In the genomic region with DNA sequence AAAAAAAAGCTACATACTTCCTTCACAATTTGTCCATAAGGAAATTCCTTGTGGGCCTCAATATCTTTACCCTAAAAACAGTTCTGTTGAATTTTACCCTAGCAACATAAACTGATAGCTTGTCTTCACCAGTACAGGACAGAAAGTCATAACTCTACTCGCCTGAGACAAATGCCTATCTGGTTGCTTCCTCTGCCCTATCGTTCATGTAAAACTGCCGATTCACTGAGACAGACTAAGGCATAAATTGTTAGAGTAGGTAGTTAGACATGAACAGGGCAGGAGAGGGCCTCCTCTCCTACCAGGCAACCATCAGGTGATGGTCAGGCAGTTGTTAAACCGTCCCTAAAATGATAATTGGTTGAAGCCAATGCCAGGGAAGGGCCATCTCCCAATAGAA, we compare ENCODE assay signal across 17 cellular contexts. TPM values are rescaled to one million over a fixed set of nuclear protein-coding genes. Genes with fewer than 3 reads are reported as not detected.
DNase-seq lines count a peak whose midpoint lies in the region; ATAC-seq, FAIRE-seq and TF ChIP-seq lines count a peak whose summit lies in the region.
"Had no signal": no experiment of that assay in that cellular context is flagged by ENCODE, and none has a peak within 500 bp of the region (broad histone marks: within the 10 kb centered on the region; RNA-seq: fewer than 3 reads in every experiment).

No MANE protein-coding gene starts in this region.

- no peak overlapping the region for H2BK20ac ChIP-seq in H9 (ENCODE audit: low read depth, low read length, poor library complexity, severe bottlenecking)

- H4K8ac ChIP-seq in mesendoderm (ENCODE audit: low read depth, low read length) (no peak overlapping the region), H9 (replicated peaks; ENCODE audit: insufficient read length, low read depth, low read length) (no peak overlapping the region)

- peaks cover 53% of the 10 kb centered on the region for H3K4me1 Mint-ChIP-seq in chondrocyte (ENCODE audit: low read depth)
- peaks cover 22 to 36% of the 10 kb centered on the region in 2 donors for H3K4me1 Mint-ChIP-seq in stimulated activated naive B cell treated with anti-CD40 and anti-IgM and Interleukin-4, amounts not matched to agents 10 μg/mL and 1 μg/mL and 100 μg/mL, for 72 hours
- peaks cover 45 to 47% of the 10 kb centered on the region in 2 experiments for H3K4me1 Mint-ChIP-seq in H9

- H3K18ac ChIP-seq in mesendoderm (ENCODE audit: low read length), result peak overlapping the region; percentile 3
- H3K18ac ChIP-seq in H9 (ENCODE audit: insufficient read length, low read depth, low read length), result no peak overlapping the region

- H3K4me3 ChIP-seq in mesendoderm (ENCODE audit: low read length) (no peak overlapping the region), adrenal gland (no peak overlapping the region)
- H3K4me3 ChIP-seq: HAP-1, heart left ventricle had no signal

- H3K9ac ChIP-seq in mesendoderm (ENCODE audit: low read length) (no peak overlapping the region), H9 (ENCODE audit: extremely low read depth, insufficient read length, low read length) (no peak overlapping the region)

- H3K27me3 ChIP-seq in mesendoderm (ENCODE audit: insufficient read depth, low read length, poor library complexity) (no peaks in the 10 kb centered on the region), H9 (ENCODE audit: insufficient read depth, low read length) (no peaks in the 10 kb centered on the region), adrenal gland (no peaks in the 10 kb centered on the region)
- H3K27me3 ChIP-seq: heart left ventricle had no signal

- no peaks in the 10 kb centered on the region for H3K9me3 ChIP-seq in H9 (ENCODE audit: control insufficient read depth, low read depth, low read length)
- H3K9me3 ChIP-seq in adrenal gland (replicated peaks in 1 of 3), result no peaks in the 10 kb centered on the region
- H3K9me3 ChIP-seq: HAP-1 had no signal

- WGBS in mesendoderm (ENCODE audit: extremely low coverage, insufficient coverage, low lambda C conversion rate), result no CpG with 5 or more reads among the region's 4 CpGs
- no CpG with 5 or more reads among the region's 4 CpGs for WGBS in H9 (ENCODE audit: extremely low coverage, insufficient read length, low lambda C conversion rate)
- WGBS in adrenal gland, 4 donors, result 89 to 97% (median 95%) methylated on average over 4 of the region's 4 CpGs

- H3K4ac ChIP-seq in mesendoderm (ENCODE audit: low read depth, low read length) (peak overlapping the region; percentile 76), H9 (ENCODE audit: low read depth, low read length) (no peak overlapping the region)

- DNase-seq in A172 (ENCODE audit: low spot score) (peak; percentile 34), LHCN-M2 (ENCODE audit: low read depth) (peak; percentile 26), chondrocyte (ENCODE audit: low spot score) (no peak), mesendoderm (no peak), urothelium cell line (ENCODE audit: low spot score) (no peak), H9 (no peak), adrenal gland (no peak)
- DNase-seq in stimulated activated naive B cell treated with anti-CD40 and anti-IgM and Interleukin-4, amounts not matched to agents 10 μg/mL and 1 μg/mL and 100 μg/mL, for 72 hours, result no peak
- DNase-seq: SIG-M5 had no signal

- H3K14ac ChIP-seq in H9 (ENCODE audit: insufficient read depth, low read length), result no peak overlapping the region

- no peak overlapping the region for H2AFZ ChIP-seq in H9 (ENCODE audit: low read length)

- H3K4me2 ChIP-seq in mesendoderm (ENCODE audit: low read length) (no peak overlapping the region), H9 (ENCODE audit: insufficient read depth, insufficient read length, low read length) (no peak overlapping the region)

- H2BK5ac ChIP-seq in mesendoderm (ENCODE audit: low read length) (no peak overlapping the region), H9 (ENCODE audit: insufficient read length, low read length) (no peak overlapping the region)

- H3T11ph ChIP-seq in H9 (ENCODE audit: low read length), result no peak overlapping the region

- no peak overlapping the region for H4K5ac ChIP-seq in mesendoderm (ENCODE audit: low read length)
- no peak overlapping the region for H4K5ac ChIP-seq in H9 (ENCODE audit: insufficient read length, low read depth, low read length)

- H3K23ac ChIP-seq in mesendoderm (ENCODE audit: low read length), result no peak overlapping the region
- H3K23ac ChIP-seq in H9 (ENCODE audit: insufficient read length, low read depth, low read length), result no peak overlapping the region

- no peak for ATAC-seq in stimulated activated naive B cell treated with anti-CD40 and anti-IgM and Interleukin-4, amounts not matched to agents 10 μg/mL and 1 μg/mL and 100 μg/mL, for 72 hours (replicated peaks)

- H2BK120ac ChIP-seq in mesendoderm (ENCODE audit: low read depth, low read length), result no peak overlapping the region
- H2BK120ac ChIP-seq in H9 (ENCODE audit: low read depth, low read length, poor library complexity, severe bottlenecking), result no peak overlapping the region

- TF ChIP-seq CTCF in chondrocyte (IDR thresholded peaks at IDR 0.05) (no peak), H9 (conservative IDR thresholded peaks at IDR 0.05) (no peak), adrenal gland (IDR thresholded peaks at IDR 0.05) (no peak)

- H2BK12ac ChIP-seq in H9 (ENCODE audit: insufficient read length, low read depth, low read length), result no peak overlapping the region

- H3K27ac ChIP-seq in mesendoderm (ENCODE audit: low read depth, low read length) (no peak overlapping the region), H9 (ENCODE audit: insufficient read length, low read depth, low read length) (no peak overlapping the region), adrenal gland (no peak overlapping the region)

- H3K4me3 Mint-ChIP-seq in chondrocyte (ENCODE audit: unreplicated experiment) (no peak overlapping the region), H9 (no peak overlapping the region)
- H3K4me3 Mint-ChIP-seq in stimulated activated naive B cell treated with anti-CD40 and anti-IgM and Interleukin-4, amounts not matched to agents 10 μg/mL and 1 μg/mL and 100 μg/mL, for 72 hours, result no peak overlapping the region

- H3K9me3 Mint-ChIP-seq in chondrocyte (ENCODE audit: low read depth), result peaks cover 4% of the 10 kb centered on the region
- peaks cover 2 to 5% of the 10 kb centered on the region in 2 donors for H3K9me3 Mint-ChIP-seq in stimulated activated naive B cell treated with anti-CD40 and anti-IgM and Interleukin-4, amounts not matched to agents 10 μg/mL and 1 μg/mL and 100 μg/mL, for 72 hours
- peaks cover 2 to 12% of the 10 kb centered on the region in 2 experiments; a peak in 3 of 5 replicates for H3K9me3 Mint-ChIP-seq in H9
- H3K9me3 Mint-ChIP-seq: neural crest cell had no signal

- H2BK15ac ChIP-seq in mesendoderm (replicated peaks; ENCODE audit: low read depth), result no peak overlapping the region
- H2BK15ac ChIP-seq in H9 (ENCODE audit: low read depth, low read length), result no peak overlapping the region

- intact Hi-C loops in adrenal gland (cut with DNase I), result no loop called here

- H3K4me1 ChIP-seq in mesendoderm (ENCODE audit: control insufficient read depth, low read depth, low read length) (peaks cover 11% of the 10 kb centered on the region), H9 (ENCODE audit: insufficient read depth, low read length) (peaks cover 10% of the 10 kb centered on the region; the same call in 1 of the 2 replicates), adrenal gland (replicated peaks in 1 of 2) (peaks cover 10 to 37% of the 10 kb centered on the region in 2 donors)

- no peaks in the 10 kb centered on the region for H3K79me1 ChIP-seq in mesendoderm (ENCODE audit: low read length)
- no peaks in the 10 kb centered on the region for H3K79me1 ChIP-seq in H9 (ENCODE audit: insufficient read depth, low read depth, low read length, poor library complexity, severe bottlenecking)

- no peak for FAIRE-seq in urothelium cell line (lab: Jason Lieb, UNC)
- FAIRE-seq: D721Med, endothelial cell of umbilical vein, TTC549 had no signal

- no peak overlapping the region for H4K91ac ChIP-seq in H9 (ENCODE audit: insufficient read length, low read depth, low read length)

- H3K27ac Mint-ChIP-seq in chondrocyte (ENCODE audit: unreplicated experiment) (peak overlapping the region; percentile 99), H9 (no peak overlapping the region)
- no peak overlapping the region for H3K27ac Mint-ChIP-seq in stimulated activated naive B cell treated with anti-CD40 and anti-IgM and Interleukin-4, amounts not matched to agents 10 μg/mL and 1 μg/mL and 100 μg/mL, for 72 hours

- H3K23me2 ChIP-seq in H9 (ENCODE audit: insufficient read length, low read depth, low read length, poor library complexity, severe bottlenecking), result no peaks in the 10 kb centered on the region

- H3K79me2 ChIP-seq in mesendoderm (ENCODE audit: control insufficient read depth, insufficient read depth, low read length), result no peaks in the 10 kb centered on the region
- no peaks in the 10 kb centered on the region for H3K79me2 ChIP-seq in H9 (ENCODE audit: insufficient read depth, low read length)

- TF ChIP-seq POLR2A in adrenal gland (IDR thresholded peaks at IDR 0.05), result no peak

- H4K20me1 ChIP-seq in H9 (ENCODE audit: control insufficient read depth, insufficient read depth, insufficient read length), result no peaks in the 10 kb centered on the region

- H2AK5ac ChIP-seq in mesendoderm (ENCODE audit: low read length), result no peak overlapping the region
- H2AK5ac ChIP-seq in H9 (ENCODE audit: insufficient read length, low read length), result no peak overlapping the region

- H3K27me3 Mint-ChIP-seq in chondrocyte (ENCODE audit: low read depth), result no peaks in the 10 kb centered on the region
- no peaks in the 10 kb centered on the region for H3K27me3 Mint-ChIP-seq in stimulated activated naive B cell treated with anti-CD40 and anti-IgM and Interleukin-4, amounts not matched to agents 10 μg/mL and 1 μg/mL and 100 μg/mL, for 72 hours
- H3K27me3 Mint-ChIP-seq in H9 (ENCODE audit: low read depth), result no peaks in the 10 kb centered on the region

- H3K36me3 ChIP-seq in mesendoderm (ENCODE audit: control insufficient read depth, insufficient read depth, low read length), result no peaks in the 10 kb centered on the region
- H3K36me3 ChIP-seq in adrenal gland (replicated peaks in 1 of 2), result no peaks in the 10 kb centered on the region
- H3K36me3 ChIP-seq: HAP-1, heart left ventricle had no signal

- H3K36me3 Mint-ChIP-seq in chondrocyte (ENCODE audit: low read depth) (no peaks in the 10 kb centered on the region), H9 (ENCODE audit: insufficient read depth in 1 of 3, low read depth in 3 of 3) (peaks cover 0 to 10% (median 10%) of the 10 kb centered on the region in 3 experiments; a peak in 5 of 7 replicates)
- H3K36me3 Mint-ChIP-seq in stimulated activated naive B cell treated with anti-CD40 and anti-IgM and Interleukin-4, amounts not matched to agents 10 μg/mL and 1 μg/mL and 100 μg/mL, for 72 hours, result peaks cover 0 to 6% of the 10 kb centered on the region in 2 donors

- H3K56ac ChIP-seq in mesendoderm (ENCODE audit: low read length), result no peak overlapping the region
- H3K56ac ChIP-seq in H9 (ENCODE audit: insufficient read length, low read depth, low read length), result no peak overlapping the region

RNA-seq across cellular contexts. Expression of a gene that starts 25.0 kb away (rescaled TPM):
- 16.6 and 17.2 TPM in 2 replicates for total RNA-seq in A172 (2014; rRNA removed; shearing (Covaris generic))
- total RNA-seq in LHCN-M2 (2014; rRNA removed), result 15.6 and 32.0 TPM in 2 replicates
- polyA plus RNA-seq in LHCN-M2 (2012), result 7.3 TPM
- total RNA-seq in chondrocyte, result 6.0 to 7.4 TPM (median 6.9 TPM) in 3 replicates
- 5.0 TPM for polyA plus RNA-seq in mesendoderm (2013, experiment 1 of 2)
- polyA plus RNA-seq in mesendoderm (2013, experiment 2 of 2), result 4.9 TPM
- 0.55 and 0.64 TPM in 2 replicates for total RNA-seq in H9 (2021)
- total RNA-seq in adrenal gland, result 10 to 100 TPM; 19.0 to 34.5 (median 27.5) TPM
- polyA plus RNA-seq in adrenal gland, result 10 to 100 TPM in 2 of 3 donors, 1 to 10 TPM in 1; 8.1 to 88.6 (median 14.9) TPM

RNA-seq across cellular contexts. Expression of a gene that starts 25.1 kb away (rescaled TPM):
- total RNA-seq in A172 (2014; rRNA removed; shearing (Covaris generic)), result not detected in 2 replicates
- total RNA-seq in LHCN-M2 (2014; rRNA removed) (not detected in 2 replicates), chondrocyte (not detected in 3 replicates), H9 (2021) (not detected in 2 replicates), adrenal gland (under 1 TPM in 2 of 8 donors, not detected in 6; 0.16 to 0.30 TPM)
- polyA plus RNA-seq in LHCN-M2 (2012), result not detected
- polyA plus RNA-seq in mesendoderm (2013, experiment 1 of 2), result not detected
- polyA plus RNA-seq in mesendoderm (2013, experiment 2 of 2), result 0.03 TPM
- polyA plus RNA-seq in adrenal gland, result under 1 TPM in 1 of 3 donors, not detected in 2; 0.07 TPM
- total RNA-seq: bronchial epithelial cell, endothelial cell of umbilical vein, left colon, neural crest cell had no signal
- polyA plus RNA-seq: endothelial cell of umbilical vein, heart left ventricle had no signal

RNA-seq across cellular contexts. Expression of a gene that starts 39.6 kb away (rescaled TPM):
- total RNA-seq in A172 (2014; rRNA removed; shearing (Covaris generic)), result 21.2 and 22.9 TPM in 2 replicates
- 33.3 and 70.9 TPM in 2 replicates for total RNA-seq in LHCN-M2 (2014; rRNA removed)
- polyA plus RNA-seq in LHCN-M2 (2012), result 7.0 TPM
- 2.0 to 4.4 TPM (median 2.0 TPM) in 3 replicates for total RNA-seq in chondrocyte
- polyA plus RNA-seq in mesendoderm (2013, experiment 1 of 2), result 2.2 TPM
- polyA plus RNA-seq in mesendoderm (2013, experiment 2 of 2), result 2.2 TPM
- 1.2 and 1.9 TPM in 2 replicates for total RNA-seq in H9 (2021)
- total RNA-seq in adrenal gland, result 10 to 100 TPM; 20.9 to 76.3 (median 62.0) TPM
- 100 to 1,000 TPM in 1 of 3 donors, 10 to 100 TPM in 2; 24.8 to 168 (median 32.8) TPM for polyA plus RNA-seq in adrenal gland

RNA-seq across cellular contexts. Expression of a gene that starts 51.0 kb away (rescaled TPM):
- total RNA-seq in A172 (2014; rRNA removed; shearing (Covaris generic)), result 2.5 and 3.5 TPM in 2 replicates
- 3.9 and 9.0 TPM in 2 replicates for total RNA-seq in LHCN-M2 (2014; rRNA removed)
- 1.6 TPM for polyA plus RNA-seq in LHCN-M2 (2012)
- 3.0 to 3.8 TPM (median 3.3 TPM) in 3 replicates for total RNA-seq in chondrocyte
- polyA plus RNA-seq in mesendoderm (2013, experiment 1 of 2), result 2.3 TPM
- polyA plus RNA-seq in mesendoderm (2013, experiment 2 of 2), result 2.3 TPM
- total RNA-seq in H9 (2021), result 0.09 TPM in 1 of 2 replicates, not detected in the other
- 10 to 100 TPM in 6 of 8 donors, 1 to 10 TPM in 2; 5.5 to 18.6 (median 13.3) TPM for total RNA-seq in adrenal gland
- 10 to 100 TPM in 1 of 3 donors, 1 to 10 TPM in 2; 4.0 to 30.0 (median 6.0) TPM for polyA plus RNA-seq in adrenal gland

Comparison
In these comparisons a context has a peak if more than half of its experiments do, and no peak if none do; other contexts are left out.
1. DNase-seq: peak in A172 (single experiment) and LHCN-M2 (single experiment); none in chondrocyte (single experiment), mesendoderm (single experiment), urothelium cell line (single experiment), stimulated activated naive B cell treated with anti-CD40 and anti-IgM and Interleukin-4, amounts not matched to agents 10 μg/mL and 1 μg/mL and 100 μg/mL, for 72 hours (single experiment), H9 (single experiment) and adrenal gland (0 of 7).